1 cellular context compared by ENCODE assay signal in the genomic region with DNA sequence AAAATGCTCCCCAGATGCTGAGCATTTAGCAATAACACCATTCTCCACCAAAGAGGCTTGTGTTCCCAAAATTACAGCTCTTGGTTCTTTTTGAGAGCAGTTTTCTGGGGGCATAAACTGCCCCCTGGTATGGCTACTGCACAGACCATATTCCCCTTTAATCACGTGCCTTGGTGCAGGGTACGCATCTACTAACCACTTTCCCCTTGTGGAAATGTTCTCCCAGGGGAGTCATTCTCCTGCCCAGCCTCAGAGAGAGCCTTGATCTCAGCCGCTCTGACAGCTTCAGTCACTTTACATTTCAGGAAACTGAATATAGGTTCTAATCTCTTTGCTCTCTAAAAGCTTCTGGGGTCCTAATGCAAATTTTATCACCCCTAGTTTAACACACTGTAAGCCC.
TF ChIP-seq lines count a peak whose summit lies in the region.

No MANE protein-coding gene starts in this region.

TF ChIP-seq in GM12878, 131 proteins besides CTCF, POLR2A, EP300 and RAD21 (continued from another document):
- TF ChIP-seq, protein P1, sequence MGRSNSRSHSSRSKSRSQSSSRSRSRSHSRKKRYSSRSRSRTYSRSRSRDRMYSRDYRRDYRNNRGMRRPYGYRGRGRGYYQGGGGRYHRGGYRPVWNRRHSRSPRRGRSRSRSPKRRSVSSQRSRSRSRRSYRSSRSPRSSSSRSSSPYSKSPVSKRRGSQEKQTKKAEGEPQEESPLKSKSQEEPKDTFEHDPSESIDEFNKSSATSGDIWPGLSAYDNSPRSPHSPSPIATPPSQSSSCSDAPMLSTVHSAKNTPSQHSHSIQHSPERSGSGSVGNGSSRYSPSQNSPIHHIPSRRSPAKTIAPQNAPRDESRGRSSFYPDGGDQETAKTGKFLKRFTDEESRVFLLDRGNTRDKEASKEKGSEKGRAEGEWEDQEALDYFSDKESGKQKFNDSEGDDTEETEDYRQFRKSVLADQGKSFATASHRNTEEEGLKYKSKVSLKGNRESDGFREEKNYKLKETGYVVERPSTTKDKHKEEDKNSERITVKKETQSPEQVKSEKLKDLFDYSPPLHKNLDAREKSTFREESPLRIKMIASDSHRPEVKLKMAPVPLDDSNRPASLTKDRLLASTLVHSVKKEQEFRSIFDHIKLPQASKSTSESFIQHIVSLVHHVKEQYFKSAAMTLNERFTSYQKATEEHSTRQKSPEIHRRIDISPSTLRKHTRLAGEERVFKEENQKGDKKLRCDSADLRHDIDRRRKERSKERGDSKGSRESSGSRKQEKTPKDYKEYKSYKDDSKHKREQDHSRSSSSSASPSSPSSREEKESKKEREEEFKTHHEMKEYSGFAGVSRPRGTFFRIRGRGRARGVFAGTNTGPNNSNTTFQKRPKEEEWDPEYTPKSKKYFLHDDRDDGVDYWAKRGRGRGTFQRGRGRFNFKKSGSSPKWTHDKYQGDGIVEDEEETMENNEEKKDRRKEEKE (IDR thresholded peaks at IDR 0.05), result no peak
- TF ChIP-seq, protein P2, sequence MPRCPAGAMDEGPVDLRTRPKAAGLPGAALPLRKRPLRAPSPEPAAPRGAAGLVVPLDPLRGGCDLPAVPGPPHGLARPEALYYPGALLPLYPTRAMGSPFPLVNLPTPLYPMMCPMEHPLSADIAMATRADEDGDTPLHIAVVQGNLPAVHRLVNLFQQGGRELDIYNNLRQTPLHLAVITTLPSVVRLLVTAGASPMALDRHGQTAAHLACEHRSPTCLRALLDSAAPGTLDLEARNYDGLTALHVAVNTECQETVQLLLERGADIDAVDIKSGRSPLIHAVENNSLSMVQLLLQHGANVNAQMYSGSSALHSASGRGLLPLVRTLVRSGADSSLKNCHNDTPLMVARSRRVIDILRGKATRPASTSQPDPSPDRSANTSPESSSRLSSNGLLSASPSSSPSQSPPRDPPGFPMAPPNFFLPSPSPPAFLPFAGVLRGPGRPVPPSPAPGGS (IDR thresholded peaks at IDR 0.05; ENCODE audit: borderline replicate concordance, insufficient read depth, low read depth, low read length, poor library complexity, severe bottlenecking), result no peak
- TF ChIP-seq ESRRA (IDR thresholded peaks at IDR 0.05; ENCODE audit: low read length), result no peak
- TF ChIP-seq BHLHE40 (IDR thresholded peaks at IDR 0.05; ENCODE audit: borderline replicate concordance in 1 of 2, low read depth in 2 of 2, low read length in 1 of 2), result peak; percentile 82
- TF ChIP-seq HCFC1 (IDR thresholded peaks at IDR 0.05; ENCODE audit: low read length), result no peak
- no peak for TF ChIP-seq SREBF2 (IDR thresholded peaks at IDR 0.05; ENCODE audit: low read length)
- TF ChIP-seq ZNF217 (IDR thresholded peaks at IDR 0.05), result no peak
- TF ChIP-seq POLR2AphosphoS5 (IDR thresholded peaks at IDR 0.05; ENCODE audit: low read length), result no peak
- TF ChIP-seq RBBP5 (conservative IDR thresholded peaks at IDR 0.05), result no peak
- no peak for TF ChIP-seq TBL1XR1 (IDR thresholded peaks at IDR 0.05; ENCODE audit: low read depth, low read length)
- TF ChIP-seq, protein P3, sequence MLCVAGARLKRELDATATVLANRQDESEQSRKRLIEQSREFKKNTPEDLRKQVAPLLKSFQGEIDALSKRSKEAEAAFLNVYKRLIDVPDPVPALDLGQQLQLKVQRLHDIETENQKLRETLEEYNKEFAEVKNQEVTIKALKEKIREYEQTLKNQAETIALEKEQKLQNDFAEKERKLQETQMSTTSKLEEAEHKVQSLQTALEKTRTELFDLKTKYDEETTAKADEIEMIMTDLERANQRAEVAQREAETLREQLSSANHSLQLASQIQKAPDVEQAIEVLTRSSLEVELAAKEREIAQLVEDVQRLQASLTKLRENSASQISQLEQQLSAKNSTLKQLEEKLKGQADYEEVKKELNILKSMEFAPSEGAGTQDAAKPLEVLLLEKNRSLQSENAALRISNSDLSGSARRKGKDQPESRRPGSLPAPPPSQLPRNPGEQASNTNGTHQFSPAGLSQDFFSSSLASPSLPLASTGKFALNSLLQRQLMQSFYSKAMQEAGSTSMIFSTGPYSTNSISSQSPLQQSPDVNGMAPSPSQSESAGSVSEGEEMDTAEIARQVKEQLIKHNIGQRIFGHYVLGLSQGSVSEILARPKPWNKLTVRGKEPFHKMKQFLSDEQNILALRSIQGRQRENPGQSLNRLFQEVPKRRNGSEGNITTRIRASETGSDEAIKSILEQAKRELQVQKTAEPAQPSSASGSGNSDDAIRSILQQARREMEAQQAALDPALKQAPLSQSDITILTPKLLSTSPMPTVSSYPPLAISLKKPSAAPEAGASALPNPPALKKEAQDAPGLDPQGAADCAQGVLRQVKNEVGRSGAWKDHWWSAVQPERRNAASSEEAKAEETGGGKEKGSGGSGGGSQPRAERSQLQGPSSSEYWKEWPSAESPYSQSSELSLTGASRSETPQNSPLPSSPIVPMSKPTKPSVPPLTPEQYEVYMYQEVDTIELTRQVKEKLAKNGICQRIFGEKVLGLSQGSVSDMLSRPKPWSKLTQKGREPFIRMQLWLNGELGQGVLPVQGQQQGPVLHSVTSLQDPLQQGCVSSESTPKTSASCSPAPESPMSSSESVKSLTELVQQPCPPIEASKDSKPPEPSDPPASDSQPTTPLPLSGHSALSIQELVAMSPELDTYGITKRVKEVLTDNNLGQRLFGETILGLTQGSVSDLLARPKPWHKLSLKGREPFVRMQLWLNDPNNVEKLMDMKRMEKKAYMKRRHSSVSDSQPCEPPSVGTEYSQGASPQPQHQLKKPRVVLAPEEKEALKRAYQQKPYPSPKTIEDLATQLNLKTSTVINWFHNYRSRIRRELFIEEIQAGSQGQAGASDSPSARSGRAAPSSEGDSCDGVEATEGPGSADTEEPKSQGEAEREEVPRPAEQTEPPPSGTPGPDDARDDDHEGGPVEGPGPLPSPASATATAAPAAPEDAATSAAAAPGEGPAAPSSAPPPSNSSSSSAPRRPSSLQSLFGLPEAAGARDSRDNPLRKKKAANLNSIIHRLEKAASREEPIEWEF (IDR thresholded peaks at IDR 0.05; ENCODE audit: insufficient replicate concordance, low read depth, low read length), result peak; percentile 77
- TF ChIP-seq MYC (IDR thresholded peaks at IDR 0.05; ENCODE audit: insufficient read depth, insufficient read length, insufficient replicate concordance, low read length, severe bottlenecking), result no peak
- TF ChIP-seq NFXL1 (IDR thresholded peaks at IDR 0.05; ENCODE audit: borderline replicate concordance), result no peak
- TF ChIP-seq ATF7 (IDR thresholded peaks at IDR 0.05; ENCODE audit: low read depth), result no peak
- TF ChIP-seq, protein P4, sequence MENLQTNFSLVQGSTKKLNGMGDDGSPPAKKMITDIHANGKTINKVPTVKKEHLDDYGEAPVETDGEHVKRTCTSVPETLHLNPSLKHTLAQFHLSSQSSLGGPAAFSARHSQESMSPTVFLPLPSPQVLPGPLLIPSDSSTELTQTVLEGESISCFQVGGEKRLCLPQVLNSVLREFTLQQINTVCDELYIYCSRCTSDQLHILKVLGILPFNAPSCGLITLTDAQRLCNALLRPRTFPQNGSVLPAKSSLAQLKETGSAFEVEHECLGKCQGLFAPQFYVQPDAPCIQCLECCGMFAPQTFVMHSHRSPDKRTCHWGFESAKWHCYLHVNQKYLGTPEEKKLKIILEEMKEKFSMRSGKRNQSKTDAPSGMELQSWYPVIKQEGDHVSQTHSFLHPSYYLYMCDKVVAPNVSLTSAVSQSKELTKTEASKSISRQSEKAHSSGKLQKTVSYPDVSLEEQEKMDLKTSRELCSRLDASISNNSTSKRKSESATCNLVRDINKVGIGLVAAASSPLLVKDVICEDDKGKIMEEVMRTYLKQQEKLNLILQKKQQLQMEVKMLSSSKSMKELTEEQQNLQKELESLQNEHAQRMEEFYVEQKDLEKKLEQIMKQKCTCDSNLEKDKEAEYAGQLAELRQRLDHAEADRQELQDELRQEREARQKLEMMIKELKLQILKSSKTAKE (IDR thresholded peaks at IDR 0.05; ENCODE audit: low read depth, poor library complexity, severe bottlenecking), result no peak
- TF ChIP-seq SUZ12 (IDR thresholded peaks at IDR 0.05; ENCODE audit: unreplicated experiment), result no peak
- TF ChIP-seq STAT3 (IDR thresholded peaks at IDR 0.05; ENCODE audit: low read depth, low read length), result no peak
- TF ChIP-seq CHD4 (IDR thresholded peaks at IDR 0.05), result no peak
- 0 out of 2 replicates have a peak, but pooled peaks have one; percentile 64 for TF ChIP-seq YBX1 (IDR thresholded peaks at IDR 0.05)
- no peak for TF ChIP-seq POU2F2 (IDR thresholded peaks at IDR 0.05; ENCODE audit: borderline replicate concordance, low read depth, low read length)
TF ChIP-seq in GM12878: peak in this region for 8.
